In the genomic region with DNA sequence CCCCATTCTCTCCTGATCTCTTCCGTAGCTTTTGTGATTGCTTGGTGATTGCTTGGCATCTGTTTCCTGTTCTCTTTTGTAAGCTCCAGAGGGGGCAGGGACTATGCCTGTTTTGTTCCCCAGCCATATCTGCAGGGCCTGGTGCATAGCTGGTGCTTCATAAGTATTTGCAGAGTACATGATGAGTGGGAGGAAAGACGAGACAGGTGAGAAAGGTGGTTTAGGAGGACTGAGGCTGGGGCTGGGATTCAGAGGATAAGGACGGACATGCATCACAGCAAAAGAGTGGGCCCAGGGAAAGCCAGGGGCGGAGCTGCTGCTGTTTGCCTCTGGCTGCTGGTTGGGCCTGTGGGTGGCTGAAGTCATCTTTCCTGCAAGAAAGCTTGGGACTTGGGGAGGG, we compare ENCODE assay signal across 17 cellular contexts.
DNase-seq lines count a peak whose midpoint lies in the region; ATAC-seq and TF ChIP-seq lines count a peak whose summit lies in the region.
"Had no signal": no experiment of that assay in that cellular context is flagged by ENCODE, and none has a peak within 500 bp of the region (broad histone marks: within the 10 kb centered on the region; RNA-seq: fewer than 3 reads in every experiment).

No MANE protein-coding gene starts in this region.

- H3K4me3 ChIP-seq in MG63, result no peak overlapping the region
- H3K4me3 ChIP-seq: GM23248, upper lobe of left lung had no signal

- H3K9me3 ChIP-seq in MG63, result no peaks in the 10 kb centered on the region
- H3K9me3 ChIP-seq: upper lobe of left lung had no signal

- H3K36me3 Mint-ChIP-seq in neural crest cell (ENCODE audit: low read depth), result no peaks in the 10 kb centered on the region
- H3K36me3 Mint-ChIP-seq: natural killer cell had no signal

- peaks cover 14% of the 10 kb centered on the region for H3K4me1 Mint-ChIP-seq in neural crest cell
- H3K4me1 Mint-ChIP-seq: activated T-helper 17 cell treated with anti-CD3 and anti-CD28 coated beads, Interleukin-2, amount 50 U/mL, for 72 hours; natural killer cell had no signal

- H3K27me3 Mint-ChIP-seq in neural crest cell (ENCODE audit: low read depth), result peaks cover 9% of the 10 kb centered on the region
- H3K27me3 Mint-ChIP-seq: activated CD8-positive, alpha-beta T cell treated with anti-CD3 and anti-CD28 coated beads for 36 hours had no signal

- no peaks in the 10 kb centered on the region for H3K27me3 ChIP-seq in MG63
- H3K27me3 ChIP-seq: upper lobe of left lung had no signal

- DNase-seq in DMS53 (lab: John Stamatoyannopoulos, UW), result peak; percentile 95
- peak; percentile 81 for DNase-seq in NCI-H1092 treated with DMSO at 0.1 percent for 48 hours (lab: John Stamatoyannopoulos, UW)
- peak; percentile 89 for DNase-seq in NCI-H510A (lab: John Stamatoyannopoulos, UW)
- DNase-seq in neural crest cell (ENCODE audit: low read depth, low spot score), result no peak
- no peak for DNase-seq in cerebellar nuclear complex (lab: John Stamatoyannopoulos, UW)
- DNase-seq in MG63, result no peak
- DNase-seq in cardiac septum (ENCODE audit: low spot score), result no peak
- DNase-seq: activated CD8-positive, alpha-beta T cell treated with anti-CD3 and anti-CD28 coated beads for 36 hours; GM23248; natural killer cell; right cardiac atrium; RPMI8226; stimulated activated CD4-positive, alpha-beta T cell treated with anti-CD3 and anti-CD28 coated beads, Interleukin-4, amount 100 ng/mL, for 1 hour; T1000; upper lobe of left lung had no signal

- ATAC-seq in esophagus mucosa, result no peak
- ATAC-seq: activated CD8-positive, alpha-beta T cell treated with anti-CD3 and anti-CD28 coated beads for 36 hours; activated T-helper 17 cell treated with anti-CD3 and anti-CD28 coated beads, Interleukin-2, amount 50 U/mL, for 72 hours; natural killer cell; right cardiac atrium had no signal

- no peak for TF ChIP-seq CTCF in neural crest cell (conservative IDR thresholded peaks at IDR 0.05)

- intact Hi-C loops in cardiac septum (cut with DNase I), result no loop called here

- no peaks in the 10 kb centered on the region for H3K36me3 ChIP-seq in MG63
- H3K36me3 ChIP-seq: upper lobe of left lung had no signal

- peak overlapping the region; percentile 15 for H3K27ac Mint-ChIP-seq in neural crest cell (ENCODE audit: unreplicated experiment)
- H3K27ac Mint-ChIP-seq: activated CD8-positive, alpha-beta T cell treated with anti-CD3 and anti-CD28 coated beads for 36 hours; activated T-helper 17 cell treated with anti-CD3 and anti-CD28 coated beads, Interleukin-2, amount 50 U/mL, for 72 hours; natural killer cell had no signal

- no peaks in the 10 kb centered on the region for H3K9me3 Mint-ChIP-seq in neural crest cell
- H3K9me3 Mint-ChIP-seq: activated CD8-positive, alpha-beta T cell treated with anti-CD3 and anti-CD28 coated beads for 36 hours; activated T-helper 17 cell treated with anti-CD3 and anti-CD28 coated beads, Interleukin-2, amount 50 U/mL, for 72 hours; natural killer cell had no signal

- no peak overlapping the region for H3K4me3 Mint-ChIP-seq in neural crest cell
- H3K4me3 Mint-ChIP-seq: activated CD8-positive, alpha-beta T cell treated with anti-CD3 and anti-CD28 coated beads for 36 hours; activated T-helper 17 cell treated with anti-CD3 and anti-CD28 coated beads, Interleukin-2, amount 50 U/mL, for 72 hours; natural killer cell had no signal

Comparison
In these comparisons a context has a peak if more than half of its experiments do, and no peak if none do; other contexts are left out.
1. DNase-seq: peak in DMS53 (single experiment), NCI-H1092 treated with DMSO at 0.1 percent for 48 hours (single experiment) and NCI-H510A (single experiment); none in neural crest cell (single experiment), cerebellar nuclear complex (0 of 2), MG63 (single experiment) and cardiac septum (single experiment).